15 cellular contexts compared by ENCODE assay signal in the genomic region with DNA sequence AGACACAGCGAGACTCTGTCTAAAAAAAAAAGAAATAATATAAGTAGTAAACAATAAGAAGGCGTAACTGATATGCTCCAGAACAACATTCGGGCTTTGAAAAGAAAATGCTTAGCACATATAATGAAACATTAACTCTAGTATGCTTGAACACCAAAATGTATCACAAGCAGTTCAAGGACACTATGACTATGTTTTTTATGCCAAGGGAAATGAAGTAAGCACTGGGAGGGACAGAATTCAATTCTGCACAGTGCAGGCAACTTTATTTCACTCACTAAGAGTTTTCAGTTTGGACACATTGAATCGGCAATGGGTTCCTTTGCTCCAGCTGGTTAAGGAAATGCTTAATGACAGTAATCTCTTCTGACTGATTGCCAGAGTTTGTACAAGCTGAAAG.
DNase-seq lines count a peak whose midpoint lies in the region; ATAC-seq and TF ChIP-seq lines count a peak whose summit lies in the region.
"Had no signal": no experiment of that assay in that cellular context is flagged by ENCODE, and none has a peak within 500 bp of the region (broad histone marks: within the 10 kb centered on the region; RNA-seq: fewer than 3 reads in every experiment).

No MANE protein-coding gene starts in this region.

- H3K9me3 Mint-ChIP-seq in activated naive CD4-positive, alpha-beta T cell treated with anti-CD3 and anti-CD28 coated beads, Interleukin-2, amount 10 ng/mL, durations not matched to agents 7 days and 5 days = peaks cover 4% of the 10 kb centered on the region
- H3K9me3 Mint-ChIP-seq: CD8-positive, alpha-beta memory T cell; H9 had no signal

- peaks cover 25% of the 10 kb centered on the region for H3K36me3 Mint-ChIP-seq in activated naive CD4-positive, alpha-beta T cell treated with anti-CD3 and anti-CD28 coated beads, Interleukin-2, amount 10 ng/mL, durations not matched to agents 7 days and 5 days

- no peak for DNase-seq in left ventricle myocardium superior
- no peak for DNase-seq in left cardiac atrium
- DNase-seq in left lobe of liver (ENCODE audit: low spot score) = no peak
- DNase-seq in psoas muscle = no peak
- DNase-seq in activated naive CD4-positive, alpha-beta T cell treated with anti-CD3 and anti-CD28 coated beads, Interleukin-2, amount 10 ng/mL, durations not matched to agents 7 days and 5 days = no peak
- no peak for DNase-seq in kidney glomerular epithelial cell (lab: John Stamatoyannopoulos, UW)
- DNase-seq: CD4-positive, CD25-positive, alpha-beta regulatory T cell; CD8-positive, alpha-beta memory T cell; COR-L47; GOT3; H9 had no signal

- ATAC-seq in left ventricle myocardium superior (peak; percentile 19), left cardiac atrium (no peak), left lobe of liver (peak; percentile 71), psoas muscle (peak in 3 of 4 donors; percentile 17 to 64 (median 42)), GM21619 (IDR thresholded peaks at IDR 0.05; ENCODE audit: unreplicated experiment) (no peak)

- intact Hi-C loops in left ventricle myocardium superior (cut with micrococcal nuclease) = no loop called here
- intact Hi-C loops in left cardiac atrium (cut with DNase I) = no loop called here
- intact Hi-C loops in psoas muscle (cut with DNase I) = no loop called here

- WGBS in psoas muscle, 3 donors = 73 to 86% (median 76%) methylated on average over 4 of the region's 4 CpGs

- H3K4me1 Mint-ChIP-seq in activated naive CD4-positive, alpha-beta T cell treated with anti-CD3 and anti-CD28 coated beads, Interleukin-2, amount 10 ng/mL, durations not matched to agents 7 days and 5 days = no peaks in the 10 kb centered on the region

- H3K27ac ChIP-seq in psoas muscle = peak overlapping the region; percentile 53
- H3K27ac ChIP-seq: BLaER1 treated with 17β-estradiol and CSF1 and Interleukin-3, amounts not matched to agents 10 nM and 100 nM had no signal

- H3K9me3 ChIP-seq in psoas muscle = no peaks in the 10 kb centered on the region

- no peaks in the 10 kb centered on the region for H3K27me3 ChIP-seq in psoas muscle (ENCODE audit: insufficient read depth in 3 of 3, low read length in 2 of 3)
- H3K27me3 ChIP-seq: BLaER1 treated with 17β-estradiol and CSF1 and Interleukin-3, amounts not matched to agents 10 nM and 100 nM had no signal

- H3K27me3 Mint-ChIP-seq in activated naive CD4-positive, alpha-beta T cell treated with anti-CD3 and anti-CD28 coated beads, Interleukin-2, amount 10 ng/mL, durations not matched to agents 7 days and 5 days = no peaks in the 10 kb centered on the region
- H3K27me3 Mint-ChIP-seq: B cell; CD4-positive, CD25-positive, alpha-beta regulatory T cell; CD8-positive, alpha-beta memory T cell had no signal

- H3K4me3 ChIP-seq in psoas muscle = no peak overlapping the region
- H3K4me3 ChIP-seq: BLaER1 treated with 17β-estradiol and CSF1 and Interleukin-3, amounts not matched to agents 10 nM and 100 nM had no signal

- H3K36me3 ChIP-seq in psoas muscle (ENCODE audit: insufficient read depth in 1 of 2, low read depth in 1 of 2) = peaks cover 0 to 52% of the 10 kb centered on the region in 2 donors

- H3K27ac Mint-ChIP-seq in activated naive CD4-positive, alpha-beta T cell treated with anti-CD3 and anti-CD28 coated beads, Interleukin-2, amount 10 ng/mL, durations not matched to agents 7 days and 5 days = no peak overlapping the region
- H3K27ac Mint-ChIP-seq: B cell, H9, IgD-negative memory B cell had no signal

- H3K4me1 ChIP-seq in psoas muscle = peaks cover 8% of the 10 kb centered on the region

- CTCF ChIA-PET in activated naive CD4-positive, alpha-beta T cell treated with anti-CD3 and anti-CD28 coated beads, Interleukin-2, amount 10 ng/mL, durations not matched to agents 7 days and 5 days (lab: Charles Lee) = no interaction called here

- no peak overlapping the region for H3K4me3 Mint-ChIP-seq in activated naive CD4-positive, alpha-beta T cell treated with anti-CD3 and anti-CD28 coated beads, Interleukin-2, amount 10 ng/mL, durations not matched to agents 7 days and 5 days
- H3K4me3 Mint-ChIP-seq: B cell; CD8-positive, alpha-beta memory T cell; H9; IgD-negative memory B cell had no signal

- no peak for TF ChIP-seq CTCF in psoas muscle (IDR thresholded peaks at IDR 0.05)

Comparison
In these comparisons a context has a peak if more than half of its experiments do, and no peak if none do; other contexts are left out.
1. ATAC-seq: peak in left ventricle myocardium superior (single experiment), left lobe of liver (single experiment) and psoas muscle (3 of 4); none in left cardiac atrium (0 of 2) and GM21619 (single experiment).